ENCODE assay signal across 23 cellular contexts in the genomic region with DNA sequence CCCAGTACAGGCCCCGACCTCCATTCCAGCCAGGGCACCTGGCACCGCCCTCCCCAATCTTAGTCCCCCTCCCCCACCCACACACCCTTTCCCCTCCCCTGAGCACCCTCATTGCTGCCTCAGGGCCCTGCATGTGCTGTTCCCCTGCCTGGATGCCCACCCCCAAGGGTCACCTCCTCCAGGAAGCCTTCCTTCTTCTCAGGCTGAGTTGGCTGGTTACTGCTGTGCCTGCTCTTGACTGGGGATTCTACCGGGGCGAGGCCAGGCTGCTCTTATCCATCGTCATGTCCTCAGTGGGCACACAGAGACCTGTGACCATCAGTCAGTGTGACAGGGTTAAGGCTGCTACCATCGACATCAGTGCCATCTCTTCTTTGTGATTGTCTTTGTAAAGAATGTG. TPM values are rescaled to one million over a fixed set of nuclear protein-coding genes. Genes with fewer than 3 reads are reported as not detected.
DNase-seq lines count a peak whose midpoint lies in the region; ATAC-seq, FAIRE-seq and TF ChIP-seq lines count a peak whose summit lies in the region.
"Had no signal": no experiment of that assay in that cellular context is flagged by ENCODE, and none has a peak within 500 bp of the region (broad histone marks: within the 10 kb centered on the region; RNA-seq: fewer than 3 reads in every experiment).

No MANE protein-coding gene starts in this region.

- no peak for TF ChIP-seq RAD21 in K562 (CRISPR knock-in tag; conservative IDR thresholded peaks at IDR 0.05 in 1 of 2, IDR thresholded peaks at IDR 0.05 in 1 of 2)

- TF ChIP-seq CTCF in K562 (IDR thresholded peaks at IDR 0.05 in 2 of 3, conservative IDR thresholded peaks at IDR 0.05 in 1 of 3; ENCODE audit: insufficient read depth in 2 of 3, low read depth in 1 of 3, low read length in 3 of 3), result no peak

- H2BK120ac ChIP-seq in neuronal stem cell (ENCODE audit: low read depth, low read length), result no peak overlapping the region

- peaks cover 11% of the 10 kb centered on the region for H3K4me1 Mint-ChIP-seq in activated CD4-positive, alpha-beta T cell treated with anti-CD3 and anti-CD28 coated beads, Interleukin-2, amount 10 ng/mL, durations not matched to agents 24 days and 14 days

- H3K27me3 Mint-ChIP-seq in activated CD4-positive, alpha-beta T cell treated with anti-CD3 and anti-CD28 coated beads, Interleukin-2, amount 10 ng/mL, durations not matched to agents 24 days and 14 days, result peaks cover 39% of the 10 kb centered on the region

- no peak for ATAC-seq in K562
- ATAC-seq: GM23338 had no signal

- H2BK12ac ChIP-seq in neuronal stem cell (ENCODE audit: low read length), result no peak overlapping the region

- H3K36me3 Mint-ChIP-seq in activated CD4-positive, alpha-beta T cell treated with anti-CD3 and anti-CD28 coated beads, Interleukin-2, amount 10 ng/mL, durations not matched to agents 24 days and 14 days (ENCODE audit: low read depth), result no peaks in the 10 kb centered on the region

- no TSS peak for BruUV-seq in K562 (replicated peaks; lab: Mats Ljungman, UMichigan)

- H3K79me2 ChIP-seq in K562 (ENCODE audit: control insufficient read depth, insufficient read depth, low read length), result no peaks in the 10 kb centered on the region

- H3K9me3 ChIP-seq in BLaER1 (no peaks in the 10 kb centered on the region), K562 (replicated peaks; ENCODE audit: control insufficient read depth, insufficient read depth, low read depth, low read length) (no peaks in the 10 kb centered on the region), neuronal stem cell (replicated peaks in 1 of 2; ENCODE audit: control insufficient read depth in 2 of 2, insufficient read depth in 1 of 2, low read depth in 1 of 2, low read length in 2 of 2) (no peaks in the 10 kb centered on the region)
- H3K9me3 ChIP-seq: HAP-1, SJSA1 had no signal

- H3K36me3 ChIP-seq in BLaER1, result no peaks in the 10 kb centered on the region
- no peaks in the 10 kb centered on the region for H3K36me3 ChIP-seq in K562 (ENCODE audit: control insufficient read depth, insufficient read depth, low read length)
- no peaks in the 10 kb centered on the region for H3K36me3 ChIP-seq in neuronal stem cell (replicated peaks in 1 of 2; ENCODE audit: control insufficient read depth in 2 of 2, insufficient read depth in 2 of 2, low read length in 2 of 2)
- H3K36me3 ChIP-seq: HAP-1, SJSA1 had no signal

- H2BK5ac ChIP-seq in neuronal stem cell (ENCODE audit: low read length), result peak overlapping the region; percentile 87

- no peak overlapping the region for H3K4me3 Mint-ChIP-seq in activated CD4-positive, alpha-beta T cell treated with anti-CD3 and anti-CD28 coated beads, Interleukin-2, amount 10 ng/mL, durations not matched to agents 24 days and 14 days
- H3K4me3 Mint-ChIP-seq: CD4-positive, alpha-beta T cell; GM23338; HFFc6 had no signal

- H3K9me3 Mint-ChIP-seq in activated CD4-positive, alpha-beta T cell treated with anti-CD3 and anti-CD28 coated beads, Interleukin-2, amount 10 ng/mL, durations not matched to agents 24 days and 14 days, result no peaks in the 10 kb centered on the region
- H3K9me3 Mint-ChIP-seq: CD4-positive, alpha-beta T cell; GM23338; HFFc6 had no signal

- FAIRE-seq in K562 (lab: Jason Lieb, UNC), result no peak
- FAIRE-seq: D721Med had no signal

- WGBS in K562 (ENCODE audit: insufficient coverage, low coverage, missing lambda C conversion rate), result 3% methylated on average over 4 of the region's 6 CpGs
- WGBS in neuronal stem cell (ENCODE audit: extremely low coverage in 2 of 2, insufficient read length in 2 of 2, insufficient replicate concordance in 1 of 2), 2 donors, result no CpG with 5 or more reads among the region's 6 CpGs

- peak overlapping the region; percentile 79 for H3K18ac ChIP-seq in neuronal stem cell (ENCODE audit: low read length)

- no peak for TF ChIP-seq POLR2A in K562 (conservative IDR thresholded peaks at IDR 0.05)

- no peak overlapping the region for H3K9ac ChIP-seq in BLaER1
- H3K9ac ChIP-seq in K562 (ENCODE audit: insufficient read depth in 1 of 2, low read depth in 2 of 2, low read length in 2 of 2), result no peak overlapping the region
- H3K9ac ChIP-seq in neuronal stem cell (ENCODE audit: low read depth, low read length, poor library complexity), result no peak overlapping the region

- H3K27ac ChIP-seq in BLaER1 (no peak overlapping the region), K562 (ENCODE audit: extremely low read depth, low read depth, low read length) (no peak overlapping the region), neuronal stem cell (replicated peaks; ENCODE audit: low read length) (no peak overlapping the region)
- H3K27ac ChIP-seq: SJSA1 had no signal

- H3K4ac ChIP-seq in neuronal stem cell (ENCODE audit: low read length), result no peak overlapping the region

- H3K27me3 ChIP-seq in BLaER1, result peaks cover 8% of the 10 kb centered on the region; the same call in 1 of the 2 replicates
- peaks cover 57 to 81% of the 10 kb centered on the region in 2 experiments for H3K27me3 ChIP-seq in K562 (ENCODE audit: control insufficient read depth in 2 of 2, insufficient read depth in 2 of 2, low read length in 2 of 2)
- H3K27me3 ChIP-seq in neuronal stem cell (ENCODE audit: control insufficient read depth in 3 of 3, insufficient read depth in 3 of 3, low read depth in 1 of 3, low read length in 3 of 3), result peaks cover 0 to 46% (median 0%) of the 10 kb centered on the region in 3 experiments

- H3K4me1 ChIP-seq in BLaER1, result peaks cover 84% of the 10 kb centered on the region
- H3K4me1 ChIP-seq in K562 (replicated peaks in 1 of 2; ENCODE audit: control insufficient read depth in 2 of 2, insufficient read depth in 2 of 2, low read length in 2 of 2), result peaks cover 0 to 23% of the 10 kb centered on the region in 2 experiments; a peak in 2 of 5 replicates
- peaks cover 32 to 46% of the 10 kb centered on the region in 2 donors for H3K4me1 ChIP-seq in neuronal stem cell (ENCODE audit: control insufficient read depth in 2 of 2, insufficient read depth in 1 of 2, low read depth in 1 of 2, low read length in 2 of 2)
- H3K4me1 ChIP-seq: SJSA1 had no signal

- H3K9me1 ChIP-seq in K562 (ENCODE audit: control insufficient read depth, insufficient read depth, low read length), result no peaks in the 10 kb centered on the region

- H2AFZ ChIP-seq in K562 (ENCODE audit: low read depth, low read length), result no peak overlapping the region
- H2AFZ ChIP-seq in neuronal stem cell (ENCODE audit: low read length), result no peak overlapping the region
- H2AFZ ChIP-seq: GM23338 had no signal

- H2AK5ac ChIP-seq in neuronal stem cell (ENCODE audit: low read depth, low read length), result peak overlapping the region; percentile 93

- peak overlapping the region; percentile 91 for H3K14ac ChIP-seq in neuronal stem cell (ENCODE audit: low read length)

- no peak overlapping the region for H3K23ac ChIP-seq in neuronal stem cell (ENCODE audit: low read depth, low read length, poor library complexity)

- CTCF ChIA-PET in K562 (lab: Yijun Ruan, JAX; ENCODE audit: low intra/inter-chr PET ratio), result no interaction called here

- no peaks in the 10 kb centered on the region for H3K79me1 ChIP-seq in neuronal stem cell (ENCODE audit: low read depth, low read length)

- H4K20me1 ChIP-seq in BLaER1, result no peaks in the 10 kb centered on the region
- peaks cover 11% of the 10 kb centered on the region for H4K20me1 ChIP-seq in K562 (replicated peaks; ENCODE audit: control insufficient read depth, insufficient read depth, low read length)

- in situ Hi-C loops in K562 (cut with MboI), result no loop called here

- no peak overlapping the region for H4K91ac ChIP-seq in neuronal stem cell (ENCODE audit: low read depth, low read length, poor library complexity)

- H2BK15ac ChIP-seq in neuronal stem cell (ENCODE audit: low read length), result peak overlapping the region; percentile 62

- POLR2A ChIA-PET in K562 (lab: Yijun Ruan, JAX), result no interaction called here

- intact Hi-C loops in K562 (cut with micrococcal nuclease), result no loop called here
- intact Hi-C loops in activated CD4-positive, alpha-beta T cell treated with anti-CD3 and anti-CD28 coated beads, Interleukin-2, amount 10 ng/mL, durations not matched to agents 24 days and 14 days (cut with micrococcal nuclease), result no loop called here

- DNase-seq in K562 (ENCODE audit: extremely low read depth in 1 of 4, low spot score in 3 of 4), result no peak
- DNase-seq in neuronal stem cell (ENCODE audit: low spot score), result no peak
- DNase-seq in AML-193 (lab: John Stamatoyannopoulos, UW), result no peak
- no peak for DNase-seq in activated CD4-positive, alpha-beta T cell treated with anti-CD3 and anti-CD28 coated beads, Interleukin-2, amount 10 ng/mL, durations not matched to agents 24 days and 14 days
- DNase-seq: CD4-positive, alpha-beta T cell; HFFc6; IMR-90; NCI-H1092; NCI-H1436; NCI-H187; NCI-H2081 treated with DMSO at 0.1 percent for 48 hours; NCI-H2171; NCI-H226; NCI-H510A; NCI-H69; Right ventricle myocardium superior; RPMI8226 had no signal

- no peak for TF ChIP-seq EP300 in K562 (IDR thresholded peaks at IDR 0.05; ENCODE audit: low read length)

- no peak overlapping the region for H3K27ac Mint-ChIP-seq in activated CD4-positive, alpha-beta T cell treated with anti-CD3 and anti-CD28 coated beads, Interleukin-2, amount 10 ng/mL, durations not matched to agents 24 days and 14 days
- H3K27ac Mint-ChIP-seq: CD4-positive, alpha-beta T cell; GM23338; HFFc6 had no signal

- no peak overlapping the region for H4K8ac ChIP-seq in neuronal stem cell (ENCODE audit: low read depth, low read length)

- H3K4me3 ChIP-seq in BLaER1 (no peak overlapping the region), K562 (no peak overlapping the region), neuronal stem cell (ENCODE audit: low read length in 2 of 2) (no peak overlapping the region)
- H3K4me3 ChIP-seq: GM23338, HAP-1, SJSA1 had no signal

- H3K4me2 ChIP-seq in BLaER1, result peak overlapping the region; percentile 97
- no peak overlapping the region for H3K4me2 ChIP-seq in K562 (ENCODE audit: insufficient read depth, low read length)
- no peak overlapping the region for H3K4me2 ChIP-seq in neuronal stem cell (ENCODE audit: insufficient read depth, low read length, poor library complexity, severe bottlenecking)
- H3K4me2 ChIP-seq: GM23338 had no signal

RNA-seq across cellular contexts. Expression of a gene that starts 23.6 kb away (rescaled TPM):
- total RNA-seq in K562 (2011; cell fraction: chromatin; rRNA removed; ENCODE audit: low replicate concordance), result not detected in 2 replicates
- not detected in 2 replicates for total RNA-seq in K562 (2011; cell fraction: nucleolus; rRNA removed)
- total RNA-seq in K562 (2011; cell fraction: nucleoplasm; rRNA removed), result not detected in 2 replicates
- total RNA-seq in K562 (2014; rRNA removed), result not detected in 2 replicates
- not detected in 2 replicates for total RNA-seq in K562 (2014; rRNA removed; fragmentation: Illumina TruSeq; extraction: Trizol)
- total RNA-seq in K562 (2015; rRNA removed; fragmentation: Illumina TruSeq; extraction: Trizol), result not detected in 2 replicates
- not detected in 2 replicates for total RNA-seq in K562 (2021)
- not detected in 2 replicates for polyA plus RNA-seq in K562 (2011; rRNA removed)
- not detected in 2 replicates for polyA plus RNA-seq in K562 (2011; cell fraction: cytosol; rRNA removed)
- polyA plus RNA-seq in K562 (2011; cell fraction: nucleus; rRNA removed), result not detected in 2 replicates
- not detected in 2 replicates for polyA plus RNA-seq in K562 (2012)
- not detected in 2 replicates for polyA plus RNA-seq in K562 (2014; fragmentation: Illumina TruSeq; extraction: Trizol)
- polyA plus RNA-seq in K562 (2014; fragmentation: Nextera tagmentation; extraction: Ambion mirVana), result not detected
- polyA plus RNA-seq in K562 (2014; rRNA removed), result not detected in 2 replicates
- not detected in 2 replicates for polyA minus RNA-seq in K562 (2011; rRNA and poly(A)+ RNA removed)
- polyA minus RNA-seq in K562 (2011; cell fraction: cytosol; rRNA and poly(A)+ RNA removed), result not detected in 2 replicates
- not detected in 2 replicates for polyA minus RNA-seq in K562 (2011; cell fraction: nucleus; rRNA and poly(A)+ RNA removed)
- polyA plus RNA-seq in neuronal stem cell (2013, experiment 1 of 2), result not detected
- not detected for polyA plus RNA-seq in neuronal stem cell (2013, experiment 2 of 2)
- not detected in 2 replicates for total RNA-seq in activated CD4-positive, alpha-beta T cell treated with anti-CD3 and anti-CD28 coated beads, Interleukin-2, amount 10 ng/mL, durations not matched to agents 24 days and 14 days
- total RNA-seq: CD4-positive, alpha-beta T cell; HFFc6; IMR-90; Right ventricle myocardium superior; SJSA1 had no signal
- polyA plus RNA-seq: BJ, IMR-90 had no signal

RNA-seq across cellular contexts. Expression of a gene that starts 30.7 kb away (rescaled TPM):
- not detected in 2 replicates for total RNA-seq in K562 (2011; cell fraction: chromatin; rRNA removed; ENCODE audit: low replicate concordance)
- total RNA-seq in K562 (2011; cell fraction: nucleolus; rRNA removed), result 0.13 TPM in 1 of 2 replicates, not detected in the other
- total RNA-seq in K562 (2011; cell fraction: nucleoplasm; rRNA removed), result 0.15 TPM in 1 of 2 replicates, not detected in the other
- not detected in 2 replicates for total RNA-seq in K562 (2014; rRNA removed)
- not detected in 2 replicates for total RNA-seq in K562 (2014; rRNA removed; fragmentation: Illumina TruSeq; extraction: Trizol)
- total RNA-seq in K562 (2015; rRNA removed; fragmentation: Illumina TruSeq; extraction: Trizol), result not detected in 2 replicates
- total RNA-seq in K562 (2021), result 0.27 and 0.31 TPM in 2 replicates
- polyA plus RNA-seq in K562 (2011; rRNA removed), result not detected in 2 replicates
- polyA plus RNA-seq in K562 (2011; cell fraction: cytosol; rRNA removed), result 0.03 TPM in 1 of 2 replicates, not detected in the other
- polyA plus RNA-seq in K562 (2011; cell fraction: nucleus; rRNA removed), result 0.06 and 0.10 TPM in 2 replicates
- 0.03 TPM in 1 of 2 replicates, not detected in the other for polyA plus RNA-seq in K562 (2012)
- polyA plus RNA-seq in K562 (2014; fragmentation: Illumina TruSeq; extraction: Trizol), result not detected in 2 replicates
- not detected for polyA plus RNA-seq in K562 (2014; fragmentation: Nextera tagmentation; extraction: Ambion mirVana)
- 0.04 and 0.05 TPM in 2 replicates for polyA plus RNA-seq in K562 (2014; rRNA removed)
- polyA minus RNA-seq in K562 (2011; rRNA and poly(A)+ RNA removed), result not detected in 2 replicates
- not detected in 2 replicates for polyA minus RNA-seq in K562 (2011; cell fraction: cytosol; rRNA and poly(A)+ RNA removed)
- polyA minus RNA-seq in K562 (2011; cell fraction: nucleus; rRNA and poly(A)+ RNA removed), result not detected in 2 replicates
- 1.6 TPM for polyA plus RNA-seq in neuronal stem cell (2013, experiment 1 of 2)
- 1.9 TPM for polyA plus RNA-seq in neuronal stem cell (2013, experiment 2 of 2)
- total RNA-seq in activated CD4-positive, alpha-beta T cell treated with anti-CD3 and anti-CD28 coated beads, Interleukin-2, amount 10 ng/mL, durations not matched to agents 24 days and 14 days, result 13.0 and 14.0 TPM in 2 replicates
- total RNA-seq: SJSA1 had no signal

RNA-seq across cellular contexts. Expression of a gene that starts 45.3 kb away (rescaled TPM):
- 26.6 and 28.0 TPM in 2 replicates for total RNA-seq in K562 (2011; cell fraction: chromatin; rRNA removed; ENCODE audit: low replicate concordance)
- total RNA-seq in K562 (2011; cell fraction: nucleolus; rRNA removed), result 15.2 and 19.5 TPM in 2 replicates
- total RNA-seq in K562 (2011; cell fraction: nucleoplasm; rRNA removed), result 23.8 and 32.1 TPM in 2 replicates
- total RNA-seq in K562 (2014; rRNA removed) (22.2 and 26.0 TPM in 2 replicates), K562 (2014; rRNA removed; fragmentation: Illumina TruSeq; extraction: Trizol) (21.8 and 23.4 TPM in 2 replicates), K562 (2015; rRNA removed; fragmentation: Illumina TruSeq; extraction: Trizol) (22.4 and 23.0 TPM in 2 replicates), K562 (2021) (29.0 and 31.6 TPM in 2 replicates)
- polyA plus RNA-seq in K562 (2011; rRNA removed) (24.6 and 26.3 TPM in 2 replicates), K562 (2014; fragmentation: Illumina TruSeq; extraction: Trizol) (22.2 TPM in 2 replicates), K562 (2014; fragmentation: Nextera tagmentation; extraction: Ambion mirVana) (10 to 100 TPM in 1 of 2 experiments, 1 to 10 TPM in 1; 7.5 to 12.9 TPM), K562 (2014; rRNA removed) (24.9 and 25.7 TPM in 2 replicates)
- 20.8 and 25.4 TPM in 2 replicates for polyA plus RNA-seq in K562 (2011; cell fraction: cytosol; rRNA removed)
- 19.8 and 21.7 TPM in 2 replicates for polyA plus RNA-seq in K562 (2011; cell fraction: nucleus; rRNA removed)
- 21.3 and 23.2 TPM in 2 replicates for polyA plus RNA-seq in K562 (2012)
- polyA minus RNA-seq in K562 (2011; rRNA and poly(A)+ RNA removed), result 31.4 and 32.6 TPM in 2 replicates
- 15.6 and 17.0 TPM in 2 replicates for polyA minus RNA-seq in K562 (2011; cell fraction: cytosol; rRNA and poly(A)+ RNA removed)
- polyA minus RNA-seq in K562 (2011; cell fraction: nucleus; rRNA and poly(A)+ RNA removed), result 6.1 and 10.0 TPM in 2 replicates
- polyA plus RNA-seq in neuronal stem cell (2013, experiment 1 of 2), result 34.3 TPM
- polyA plus RNA-seq in neuronal stem cell (2013, experiment 2 of 2), result 35.7 TPM
- total RNA-seq in activated CD4-positive, alpha-beta T cell treated with anti-CD3 and anti-CD28 coated beads, Interleukin-2, amount 10 ng/mL, durations not matched to agents 24 days and 14 days, result 50.0 and 58.0 TPM in 2 replicates

RNA-seq across cellular contexts. Expression of a gene that starts 56.9 kb away (rescaled TPM):
- 117 and 149 TPM in 2 replicates for total RNA-seq in K562 (2011; cell fraction: chromatin; rRNA removed; ENCODE audit: low replicate concordance)
- total RNA-seq in K562 (2011; cell fraction: nucleolus; rRNA removed), result 70.2 and 72.0 TPM in 2 replicates
- total RNA-seq in K562 (2011; cell fraction: nucleoplasm; rRNA removed), result 82.5 and 92.1 TPM in 2 replicates
- 31.2 and 36.7 TPM in 2 replicates for total RNA-seq in K562 (2014; rRNA removed)
- total RNA-seq in K562 (2014; rRNA removed; fragmentation: Illumina TruSeq; extraction: Trizol), result 22.2 and 23.4 TPM in 2 replicates
- 26.8 and 27.1 TPM in 2 replicates for total RNA-seq in K562 (2015; rRNA removed; fragmentation: Illumina TruSeq; extraction: Trizol)
- 38.2 and 43.6 TPM in 2 replicates for total RNA-seq in K562 (2021)
- polyA plus RNA-seq in K562 (2011; rRNA removed), result 40.5 and 50.2 TPM in 2 replicates
- polyA plus RNA-seq in K562 (2011; cell fraction: cytosol; rRNA removed), result 31.2 and 58.5 TPM in 2 replicates
- 256 and 286 TPM in 2 replicates for polyA plus RNA-seq in K562 (2011; cell fraction: nucleus; rRNA removed)
- polyA plus RNA-seq in K562 (2012), result 23.7 and 36.2 TPM in 2 replicates
- 37.4 and 37.9 TPM in 2 replicates for polyA plus RNA-seq in K562 (2014; fragmentation: Illumina TruSeq; extraction: Trizol)
- 1 to 10 TPM; 4.4 to 4.8 TPM for polyA plus RNA-seq in K562 (2014; fragmentation: Nextera tagmentation; extraction: Ambion mirVana)
- 44.3 and 46.8 TPM in 2 replicates for polyA plus RNA-seq in K562 (2014; rRNA removed)
- 32.2 and 34.2 TPM in 2 replicates for polyA minus RNA-seq in K562 (2011; rRNA and poly(A)+ RNA removed)
- polyA minus RNA-seq in K562 (2011; cell fraction: cytosol; rRNA and poly(A)+ RNA removed), result 13.9 and 15.7 TPM in 2 replicates
- 35.7 and 49.3 TPM in 2 replicates for polyA minus RNA-seq in K562 (2011; cell fraction: nucleus; rRNA and poly(A)+ RNA removed)
- 50.1 TPM for polyA plus RNA-seq in neuronal stem cell (2013, experiment 1 of 2)
- polyA plus RNA-seq in neuronal stem cell (2013, experiment 2 of 2), result 49.8 TPM
- total RNA-seq in activated CD4-positive, alpha-beta T cell treated with anti-CD3 and anti-CD28 coated beads, Interleukin-2, amount 10 ng/mL, durations not matched to agents 24 days and 14 days, result 58.5 and 61.2 TPM in 2 replicates
